Comparison of ENCODE assay signal across 2 cellular contexts in genomic region chr9:124622882-124623281, GRCh38.
TF ChIP-seq lines count a peak whose summit lies in the region.

No MANE protein-coding gene starts in this region.

TF ChIP-seq in IMR-90, 13 proteins besides CTCF, POLR2A, EP300 and RAD21:
- TF ChIP-seq RCOR1 (IDR thresholded peaks at IDR 0.05; ENCODE audit: insufficient replicate concordance, low read length) (no peak), SMC3 (IDR thresholded peaks at IDR 0.05; ENCODE audit: low read depth, low read length) (no peak), CEBPB (IDR thresholded peaks at IDR 0.05; ENCODE audit: low read depth, low read length) (no peak), FOS (IDR thresholded peaks at IDR 0.05; ENCODE audit: low read depth, low read length) (no peak), CHD1 (IDR thresholded peaks at IDR 0.05; ENCODE audit: low read depth, low read length) (no peak)
TF ChIP-seq in IMR-90: peak in this region for 0.

TF ChIP-seq in WTC11, 78 proteins besides CTCF, POLR2A, EP300 and RAD21:
- TF ChIP-seq SMAD4 (CRISPR knock-in tag; IDR thresholded peaks at IDR 0.05) (no peak), ZNF423 (CRISPR knock-in tag; IDR thresholded peaks at IDR 0.05) (no peak), NR1H2 (CRISPR knock-in tag; IDR thresholded peaks at IDR 0.05) (no peak), ZMAT4 (CRISPR knock-in tag; IDR thresholded peaks at IDR 0.05) (no peak), CDX4 (CRISPR knock-in tag; IDR thresholded peaks at IDR 0.05; ENCODE audit: borderline replicate concordance) (no peak), ZNF263 (CRISPR knock-in tag; IDR thresholded peaks at IDR 0.05; ENCODE audit: low read depth) (no peak), MXD4 (CRISPR knock-in tag; IDR thresholded peaks at IDR 0.05; ENCODE audit: borderline replicate concordance) (no peak), SP1 (CRISPR knock-in tag; conservative IDR thresholded peaks at IDR 0.05) (no peak)
